8 cellular contexts compared by ENCODE assay signal in the genomic region with DNA sequence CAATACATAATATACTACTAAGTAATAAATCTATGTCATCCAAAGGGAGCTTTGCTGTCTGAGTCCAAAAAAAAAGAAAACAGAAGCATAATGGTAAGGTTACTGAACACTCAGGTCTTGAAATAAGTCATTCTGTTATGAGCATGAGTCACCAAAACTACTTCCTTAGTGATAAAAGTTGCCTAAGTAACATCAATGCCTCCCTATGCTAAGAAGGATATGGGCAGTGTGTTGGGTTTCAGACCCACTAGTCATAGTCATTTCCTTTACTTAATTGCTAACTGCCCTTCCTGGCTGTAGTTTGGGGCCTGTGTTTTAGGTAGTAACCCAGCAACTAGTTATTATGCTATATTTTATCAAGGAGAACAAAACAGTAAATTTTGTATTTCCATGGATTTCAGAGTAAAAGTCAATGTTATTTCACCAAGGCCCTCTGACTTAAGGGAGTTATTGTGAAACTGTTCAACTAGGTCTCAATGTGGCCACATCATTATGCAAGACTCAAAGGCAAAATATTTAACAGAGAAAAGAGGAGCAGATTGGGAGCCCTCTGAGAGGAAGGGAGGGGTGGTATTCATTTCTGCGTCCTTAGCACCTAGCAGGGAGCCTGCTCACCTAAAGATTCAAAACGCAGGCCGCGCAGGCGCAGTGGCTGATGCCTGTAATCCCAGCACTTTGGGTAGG. TPM values are rescaled to one million over a fixed set of nuclear protein-coding genes. Genes with fewer than 3 reads are reported as not detected.
A peak's percentile ranks its signal among the peaks of the same experiment; 100 is the strongest.
DNase-seq lines count a peak whose midpoint lies in the region; ATAC-seq and FAIRE-seq lines count a peak whose summit lies in the region.

No MANE protein-coding gene starts in this region.

- ATAC-seq in GM18520 (IDR thresholded peaks at IDR 0.05; ENCODE audit: unreplicated experiment) (peak; percentile 100), HG02970 (IDR thresholded peaks at IDR 0.05; ENCODE audit: low FRiP score, unreplicated experiment) (peak; percentile 99)

- DNase-seq in RKO (ENCODE audit: low spot score) = peak; percentile 100
- peak; percentile 91 for DNase-seq in dedifferentiated amniotic fluid mesenchymal stem cell (ENCODE audit: extremely low spot score)
- peak; percentile 64 for DNase-seq in myocyte (ENCODE audit: low read depth)
- no peak for DNase-seq in NCI-H1092 (lab: John Stamatoyannopoulos, UW)
- no peak for DNase-seq in NCI-H748 (lab: John Stamatoyannopoulos, UW; ENCODE audit: unreplicated experiment)

- peak; percentile 100 for FAIRE-seq in A204.1 (lab: Jason Lieb, UNC)

RNA-seq across cellular contexts. Expression of a gene that starts 11.7 kb away (rescaled TPM):
- total RNA-seq in myocyte = 1,826 and 1,896 TPM in 2 replicates
- polyA plus RNA-seq in myocyte (2012) = 2,428 TPM

RNA-seq across cellular contexts. Expression of a gene that starts 14.9 kb away (rescaled TPM):
- 2.6 and 5.4 TPM in 2 replicates for total RNA-seq in myocyte
- 2.1 TPM for polyA plus RNA-seq in myocyte (2012)

Comparison
In these comparisons a context has a peak if more than half of its experiments do, and no peak if none do; other contexts are left out.
1. DNase-seq: peak in RKO (single experiment), dedifferentiated amniotic fluid mesenchymal stem cell (single experiment) and myocyte (single experiment); none in NCI-H1092 (single experiment) and NCI-H748 (single experiment).